19 cellular contexts compared by ENCODE assay signal in genomic region chr4:137274404-137274803, GRCh38.
A peak's percentile ranks its signal among the peaks of the same experiment; 100 is the strongest.
DNase-seq lines count a peak whose midpoint lies in the region; ATAC-seq and TF ChIP-seq lines count a peak whose summit lies in the region.
"Had no signal": no experiment of that assay in that cellular context is flagged by ENCODE, and none has a peak within 500 bp of the region (broad histone marks: within the 10 kb centered on the region; RNA-seq: fewer than 3 reads in every experiment).

No MANE protein-coding gene starts in this region.

- H3K27ac Mint-ChIP-seq in mesothelial cell of epicardium (peak overlapping the region; percentile 83), T-helper 17 cell (no peak overlapping the region)
- no peak overlapping the region for H3K27ac Mint-ChIP-seq in activated CD4-positive, alpha-beta T cell treated with anti-CD3 and anti-CD28 coated beads for 36 hours
- H3K27ac Mint-ChIP-seq: activated naive CD8-positive, alpha-beta T cell treated with anti-CD3 and anti-CD28 coated beads, Interleukin-2, amount 10 ng/mL, durations not matched to agents 7 days and 5 days had no signal

- no peak for TF ChIP-seq CTCF in brain microvascular endothelial cell (IDR thresholded peaks at IDR 0.05; ENCODE audit: low read depth, low read length, missing control alignments)
- no peak for TF ChIP-seq CTCF in mesothelial cell of epicardium (IDR thresholded peaks at IDR 0.05; ENCODE audit: unreplicated experiment)

- no peaks in the 10 kb centered on the region for H3K36me3 ChIP-seq in brain microvascular endothelial cell (replicated peaks)
- H3K36me3 ChIP-seq: cardiac muscle cell, stomach had no signal

- H3K9me3 ChIP-seq in T-helper 17 cell (ENCODE audit: control insufficient read depth, low read length, poor library complexity, severe bottlenecking) = no peaks in the 10 kb centered on the region
- H3K9me3 ChIP-seq: Caco-2, mucosa of descending colon had no signal

- intact Hi-C loops in activated CD4-positive, alpha-beta T cell treated with anti-CD3 and anti-CD28 coated beads for 36 hours (cut with DNase I, micrococcal nuclease) = no loop called here

- in situ Hi-C loops in brain microvascular endothelial cell (cut with HindIII; ENCODE audit: low pct_ligation_motif_present, low sequenced_read_pairs) = no loop called here

- no peaks in the 10 kb centered on the region for H3K27me3 ChIP-seq in brain microvascular endothelial cell (replicated peaks)
- H3K27me3 ChIP-seq: cardiac muscle cell, foreskin keratinocyte, stomach had no signal

- ATAC-seq in T-helper 17 cell = no peak
- no peak for ATAC-seq in activated CD4-positive, alpha-beta T cell treated with anti-CD3 and anti-CD28 coated beads for 36 hours
- ATAC-seq: foreskin keratinocyte, mucosa of descending colon had no signal

- no peak overlapping the region for H3K27ac ChIP-seq in brain microvascular endothelial cell
- H3K27ac ChIP-seq: cardiac muscle cell, foreskin keratinocyte, stomach had no signal

- H3K9me3 Mint-ChIP-seq in mesothelial cell of epicardium = peaks cover 22% of the 10 kb centered on the region
- H3K9me3 Mint-ChIP-seq in activated CD4-positive, alpha-beta T cell treated with anti-CD3 and anti-CD28 coated beads for 36 hours (ENCODE audit: low read depth) = peaks cover 3% of the 10 kb centered on the region
- H3K9me3 Mint-ChIP-seq: activated naive CD8-positive, alpha-beta T cell treated with anti-CD3 and anti-CD28 coated beads, Interleukin-2, amount 10 ng/mL, durations not matched to agents 7 days and 5 days had no signal

- POLR2A ChIA-PET in activated CD4-positive, alpha-beta T cell treated with anti-CD3 and anti-CD28 coated beads for 36 hours (lab: Charles Lee) = no interaction called here

- H3K4me3 Mint-ChIP-seq in mesothelial cell of epicardium (no peak overlapping the region), T-helper 17 cell (no peak overlapping the region)
- H3K4me3 Mint-ChIP-seq in activated CD4-positive, alpha-beta T cell treated with anti-CD3 and anti-CD28 coated beads for 36 hours = no peak overlapping the region
- H3K4me3 Mint-ChIP-seq: activated naive CD8-positive, alpha-beta T cell treated with anti-CD3 and anti-CD28 coated beads, Interleukin-2, amount 10 ng/mL, durations not matched to agents 7 days and 5 days had no signal

- H3K36me3 Mint-ChIP-seq in mesothelial cell of epicardium (peaks cover 1% of the 10 kb centered on the region), T-helper 17 cell (ENCODE audit: low read depth) (no peaks in the 10 kb centered on the region)
- no peaks in the 10 kb centered on the region for H3K36me3 Mint-ChIP-seq in activated CD4-positive, alpha-beta T cell treated with anti-CD3 and anti-CD28 coated beads for 36 hours (ENCODE audit: low read depth)
- H3K36me3 Mint-ChIP-seq: activated naive CD8-positive, alpha-beta T cell treated with anti-CD3 and anti-CD28 coated beads, Interleukin-2, amount 10 ng/mL, durations not matched to agents 7 days and 5 days had no signal

- DNase-seq in A172 (ENCODE audit: low spot score) = peak; percentile 14
- DNase-seq in M059J (ENCODE audit: low read depth) = peak; percentile 7
- peak; percentile 37 for DNase-seq in brain microvascular endothelial cell
- no peak for DNase-seq in mesothelial cell of epicardium (ENCODE audit: low spot score in 2 of 2, unreplicated experiment in 2 of 2)
- no peak for DNase-seq in T-helper 17 cell
- DNase-seq in NCI-H510A treated with DMSO at 0.1 percent for 48 hours (lab: John Stamatoyannopoulos, UW) = no peak
- no peak for DNase-seq in stimulated activated CD8-positive, alpha-beta memory T cell treated with anti-CD3 and anti-CD28 coated beads, Interleukin-4, amount 100 ng/mL, for 48 hours
- no peak for DNase-seq in activated CD4-positive, alpha-beta T cell treated with anti-CD3 and anti-CD28 coated beads for 36 hours
- DNase-seq: activated naive CD8-positive, alpha-beta T cell treated with anti-CD3 and anti-CD28 coated beads, Interleukin-2, amount 10 ng/mL, durations not matched to agents 7 days and 5 days; Caco-2; foreskin keratinocyte; mucosa of descending colon; NCI-H1105 treated with DMSO at 0.1 percent for 48 hours; NCI-H2081 treated with DMSO at 0.1 percent for 48 hours; NCI-H446 treated with DMSO at 0.1 percent for 48 hours; stimulated activated CD4-positive, alpha-beta T cell treated with anti-CD3 and anti-CD28 coated beads, Interleukin-4, amount 100 ng/mL, for 4 hours; stomach; trophoblast cell had no signal

- H3K4me1 Mint-ChIP-seq in mesothelial cell of epicardium (peaks cover 20% of the 10 kb centered on the region), T-helper 17 cell (no peaks in the 10 kb centered on the region)
- H3K4me1 Mint-ChIP-seq in activated CD4-positive, alpha-beta T cell treated with anti-CD3 and anti-CD28 coated beads for 36 hours = no peaks in the 10 kb centered on the region
- H3K4me1 Mint-ChIP-seq: activated naive CD8-positive, alpha-beta T cell treated with anti-CD3 and anti-CD28 coated beads, Interleukin-2, amount 10 ng/mL, durations not matched to agents 7 days and 5 days had no signal

- CTCF ChIA-PET in activated CD4-positive, alpha-beta T cell treated with anti-CD3 and anti-CD28 coated beads for 36 hours (lab: Charles Lee) = no interaction called here

- H3K4me3 ChIP-seq in brain microvascular endothelial cell (ENCODE audit: low read depth, low read length) = no peak overlapping the region
- H3K4me3 ChIP-seq: cardiac muscle cell, mucosa of descending colon, stomach had no signal

- no peaks in the 10 kb centered on the region for H3K27me3 Mint-ChIP-seq in mesothelial cell of epicardium (ENCODE audit: low read depth)
- H3K27me3 Mint-ChIP-seq in T-helper 17 cell = no peaks in the 10 kb centered on the region
- no peaks in the 10 kb centered on the region for H3K27me3 Mint-ChIP-seq in activated CD4-positive, alpha-beta T cell treated with anti-CD3 and anti-CD28 coated beads for 36 hours
- H3K27me3 Mint-ChIP-seq: activated naive CD8-positive, alpha-beta T cell treated with anti-CD3 and anti-CD28 coated beads, Interleukin-2, amount 10 ng/mL, durations not matched to agents 7 days and 5 days had no signal

Comparison
In these comparisons a context has a peak if more than half of its experiments do, and no peak if none do; other contexts are left out.
1. DNase-seq: peak in A172 (single experiment), M059J (single experiment) and brain microvascular endothelial cell (single experiment); none in mesothelial cell of epicardium (0 of 2), T-helper 17 cell (0 of 3), NCI-H510A treated with DMSO at 0.1 percent for 48 hours (single experiment), stimulated activated CD8-positive, alpha-beta memory T cell treated with anti-CD3 and anti-CD28 coated beads, Interleukin-4, amount 100 ng/mL, for 48 hours (single experiment) and activated CD4-positive, alpha-beta T cell treated with anti-CD3 and anti-CD28 coated beads for 36 hours (single experiment).